In genomic region chr11:8075119-8075726, GRCh38 we compare ENCODE assay signal across 26 cellular contexts. TPM values are rescaled to one million over a fixed set of nuclear protein-coding genes. Genes with fewer than 3 reads are reported as not detected.
"Had no signal": no experiment of that assay in that cellular context is flagged by ENCODE, and none has a peak within 500 bp of the region (broad histone marks: within the 10 kb centered on the region; RNA-seq: fewer than 3 reads in every experiment).

No MANE protein-coding gene starts in this region.

- DNase-seq: activated CD4-positive, alpha-beta memory T cell treated with anti-CD3 and anti-CD28 coated beads, Interleukin-2, amount 10 ng/mL, durations not matched to agents 7 days and 5 days; activated CD4-positive, alpha-beta T cell treated with anti-CD3 and anti-CD28 coated beads, Interleukin-2, amount 10 ng/mL, durations not matched to agents 24 days and 14 days; activated CD4-positive, CD25-positive, alpha-beta regulatory T cell; activated CD8-positive, alpha-beta memory T cell treated with anti-CD3 and anti-CD28 coated beads, Interleukin-2, amount 50 U/mL, for 48 hours; activated naive CD4-positive, alpha-beta T cell; activated naive CD8-positive, alpha-beta T cell treated with anti-CD3 and anti-CD28 coated beads, Interleukin-2, amount 10 ng/mL, durations not matched to agents 7 days and 5 days; activated T-cell treated with anti-CD3 and anti-CD28 coated beads, Interleukin-2, amount 50 U/mL, for 4 hours; amniotic stem cell; brain microvascular endothelial cell; caudate nucleus; gastrocnemius medialis; glutamatergic neuron; lower lobe of right lung; mesenchymal stem cell; right cardiac atrium; stimulated activated CD4-positive, alpha-beta T cell treated with anti-CD3 and anti-CD28 coated beads, Interleukin-15, amount 100 ng/mL, for 24 hours; stimulated activated CD4-positive, alpha-beta T cell treated with anti-CD3 and anti-CD28 coated beads, Interleukin-2, amount 100 ng/mL, for 24 hours; stimulated activated naive CD4-positive, alpha-beta T cell; T-helper 1 cell; upper lobe of left lung had no signal

- H3K4me3 Mint-ChIP-seq: activated CD4-positive, alpha-beta memory T cell treated with anti-CD3 and anti-CD28 coated beads, Interleukin-2, amount 10 ng/mL, durations not matched to agents 7 days and 5 days; activated CD4-positive, alpha-beta T cell treated with anti-CD3 and anti-CD28 coated beads, Interleukin-2, amount 10 ng/mL, durations not matched to agents 24 days and 14 days; activated naive CD8-positive, alpha-beta T cell treated with anti-CD3 and anti-CD28 coated beads, Interleukin-2, amount 10 ng/mL, durations not matched to agents 7 days and 5 days; activated T-cell treated with anti-CD3 and anti-CD28 coated beads, Interleukin-2, amount 50 U/mL, for 4 hours; natural killer cell treated with Interleukin-12 subunit alpha and Interleukin-12 subunit beta and Interleukin-15 and Interleukin-18, amount 100 ng/mL, for 72 hours; T-helper 2 cell treated with Interferon-gamma antibody and Interleukin-4, amounts not matched to agents 5 μg/mL and 100 μg/mL, for 36 hours had no signal

- H3K27ac Mint-ChIP-seq: activated CD4-positive, alpha-beta memory T cell treated with anti-CD3 and anti-CD28 coated beads, Interleukin-2, amount 10 ng/mL, durations not matched to agents 7 days and 5 days; activated CD4-positive, alpha-beta T cell treated with anti-CD3 and anti-CD28 coated beads, Interleukin-2, amount 10 ng/mL, durations not matched to agents 24 days and 14 days; activated naive CD8-positive, alpha-beta T cell treated with anti-CD3 and anti-CD28 coated beads, Interleukin-2, amount 10 ng/mL, durations not matched to agents 7 days and 5 days; natural killer cell treated with Interleukin-12 subunit alpha and Interleukin-12 subunit beta and Interleukin-15 and Interleukin-18, amount 100 ng/mL, for 72 hours; T-helper 2 cell treated with Interferon-gamma antibody and Interleukin-4, amounts not matched to agents 5 μg/mL and 100 μg/mL, for 36 hours had no signal

- H3K36me3 Mint-ChIP-seq: activated naive CD8-positive, alpha-beta T cell treated with anti-CD3 and anti-CD28 coated beads, Interleukin-2, amount 10 ng/mL, durations not matched to agents 7 days and 5 days; natural killer cell treated with Interleukin-12 subunit alpha and Interleukin-12 subunit beta and Interleukin-15 and Interleukin-18, amount 100 ng/mL, for 72 hours had no signal

- H3K27ac ChIP-seq: brain microvascular endothelial cell, epithelial cell of prostate, gastrocnemius medialis, left lung, lower lobe of right lung, thoracic aorta, upper lobe of left lung, vagina had no signal

- H3K4me1 ChIP-seq: gastrocnemius medialis, left lung, lower lobe of right lung, upper lobe of left lung, vagina had no signal

- H3K27me3 ChIP-seq: gastrocnemius medialis, upper lobe of left lung, vagina had no signal

- H3K9me3 Mint-ChIP-seq: activated CD4-positive, alpha-beta memory T cell treated with anti-CD3 and anti-CD28 coated beads, Interleukin-2, amount 10 ng/mL, durations not matched to agents 7 days and 5 days; activated CD4-positive, alpha-beta T cell treated with anti-CD3 and anti-CD28 coated beads, Interleukin-2, amount 10 ng/mL, durations not matched to agents 24 days and 14 days; activated naive CD8-positive, alpha-beta T cell treated with anti-CD3 and anti-CD28 coated beads, Interleukin-2, amount 10 ng/mL, durations not matched to agents 7 days and 5 days; activated T-cell treated with anti-CD3 and anti-CD28 coated beads, Interleukin-2, amount 50 U/mL, for 4 hours; natural killer cell treated with Interleukin-12 subunit alpha and Interleukin-12 subunit beta and Interleukin-15 and Interleukin-18, amount 100 ng/mL, for 72 hours; T-helper 2 cell treated with Interferon-gamma antibody and Interleukin-4, amounts not matched to agents 5 μg/mL and 100 μg/mL, for 36 hours had no signal

- ATAC-seq: gastrocnemius medialis; left lung; lower lobe of right lung; natural killer cell treated with Interleukin-12 subunit alpha and Interleukin-12 subunit beta and Interleukin-15 and Interleukin-18, amount 100 ng/mL, for 72 hours; right cardiac atrium had no signal

- H3K4me1 Mint-ChIP-seq: activated CD4-positive, alpha-beta memory T cell treated with anti-CD3 and anti-CD28 coated beads, Interleukin-2, amount 10 ng/mL, durations not matched to agents 7 days and 5 days; activated CD4-positive, alpha-beta T cell treated with anti-CD3 and anti-CD28 coated beads, Interleukin-2, amount 10 ng/mL, durations not matched to agents 24 days and 14 days; activated naive CD8-positive, alpha-beta T cell treated with anti-CD3 and anti-CD28 coated beads, Interleukin-2, amount 10 ng/mL, durations not matched to agents 7 days and 5 days had no signal

RNA-seq across cellular contexts. Expression of gene TUB, which starts 5.8 kb away (rescaled TPM):
- total RNA-seq: natural killer cell treated with Interleukin-12 subunit alpha and Interleukin-12 subunit beta and Interleukin-15 and Interleukin-18, amount 100 ng/mL, for 72 hours had no signal
